23 cellular contexts compared by ENCODE assay signal in the genomic region with DNA sequence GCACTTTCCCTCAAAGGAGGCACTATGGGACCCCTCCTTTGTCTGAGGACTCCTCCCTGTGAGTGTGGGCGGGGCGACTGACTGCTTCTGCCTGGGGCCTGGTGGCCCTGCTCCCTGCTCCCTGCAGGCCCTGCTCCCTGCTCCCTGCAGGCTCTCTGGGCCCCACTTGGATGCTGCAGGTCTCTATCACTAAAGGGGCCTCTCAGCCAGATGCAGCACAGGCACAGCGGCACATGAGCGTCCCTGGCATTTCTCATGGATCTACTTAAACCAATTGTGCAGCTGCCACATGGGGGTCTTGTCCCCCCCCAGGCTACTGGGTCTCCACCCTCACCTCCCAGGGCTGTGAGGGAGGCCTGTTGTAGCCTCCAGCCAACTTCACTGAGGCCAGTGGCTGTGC. TPM values are rescaled to one million over a fixed set of nuclear protein-coding genes. Genes with fewer than 3 reads are reported as not detected.
A peak's percentile ranks its signal among the peaks of the same experiment; 100 is the strongest.
DNase-seq lines count a peak whose midpoint lies in the region; ATAC-seq and TF ChIP-seq lines count a peak whose summit lies in the region.
"Had no signal": no experiment of that assay in that cellular context is flagged by ENCODE, and none has a peak within 500 bp of the region (broad histone marks: within the 10 kb centered on the region; RNA-seq: fewer than 3 reads in every experiment).

No MANE protein-coding gene starts in this region.

- H3K36me3 ChIP-seq in osteoblast (ENCODE audit: insufficient read depth, low read length) = no peaks in the 10 kb centered on the region
- H3K36me3 ChIP-seq in gastroesophageal sphincter = no peaks in the 10 kb centered on the region

- no peak overlapping the region for H2AFZ ChIP-seq in osteoblast (ENCODE audit: low read length)
- H2AFZ ChIP-seq: GM23338 had no signal

- H3K79me2 ChIP-seq in osteoblast (ENCODE audit: insufficient read depth, low read length) = no peaks in the 10 kb centered on the region

- no peak overlapping the region for H3K4me3 Mint-ChIP-seq in chondrocyte (ENCODE audit: unreplicated experiment)
- H3K4me3 Mint-ChIP-seq: B cell; CD4-positive, CD25-positive, alpha-beta regulatory T cell; CD8-positive, alpha-beta T cell; GM23338; H9; HFFc6 had no signal

- 75% methylated on average over 2 of the region's 4 CpGs; no CpG with 5 or more reads in 1 of the 2 donors for WGBS in gastroesophageal sphincter (ENCODE audit: low coverage in 1 of 2), 2 donors

- H3K4me1 ChIP-seq in osteoblast (ENCODE audit: insufficient read depth, low read length) (no peaks in the 10 kb centered on the region), gastroesophageal sphincter (peaks cover 0 to 12% (median 0%) of the 10 kb centered on the region in 3 donors)
- H3K4me1 ChIP-seq: Caco-2 had no signal

- DNase-seq in Right ventricle myocardium inferior (ENCODE audit: missing footprints) (peak; percentile 11), left cardiac atrium (no peak), chondrocyte (ENCODE audit: low spot score) (peak; percentile 66), osteoblast (ENCODE audit: insufficient read length, low spot score, missing footprints) (peak; percentile 67), activated gamma-delta T cell (lab: John Stamatoyannopoulos, UW) (no peak)
- DNase-seq: Caco-2; CD4-positive, CD25-positive, alpha-beta regulatory T cell; DMS53; DMS79 treated with DMSO at 0.1 percent for 48 hours; GF-D8; HFFc6 had no signal

- TF ChIP-seq POLR2A in gastroesophageal sphincter (IDR thresholded peaks at IDR 0.05) = no peak

- H3K4me3 ChIP-seq in osteoblast (ENCODE audit: insufficient read depth, low read length) (no peak overlapping the region), gastroesophageal sphincter (no peak overlapping the region)
- H3K4me3 ChIP-seq: BLaER1, GM23338 had no signal

- H3K4me1 Mint-ChIP-seq in chondrocyte (ENCODE audit: low read depth) = no peaks in the 10 kb centered on the region

- H3K27me3 ChIP-seq in osteoblast (ENCODE audit: insufficient read depth, low read length) = peaks cover 15% of the 10 kb centered on the region
- H3K27me3 ChIP-seq in gastroesophageal sphincter = peaks cover 75% of the 10 kb centered on the region

- H3K27ac ChIP-seq in osteoblast (ENCODE audit: low read depth, low read length) (no peak overlapping the region), gastroesophageal sphincter (no peak overlapping the region)
- H3K27ac ChIP-seq: 22Rv1, BLaER1, C4-2B had no signal

- H3K27ac Mint-ChIP-seq in chondrocyte (ENCODE audit: unreplicated experiment) = no peak overlapping the region
- H3K27ac Mint-ChIP-seq: B cell; CD4-positive, CD25-positive, alpha-beta regulatory T cell; CD8-positive, alpha-beta T cell; GM23338; H9; HFFc6 had no signal

- no peak for TF ChIP-seq EP300 in gastroesophageal sphincter (IDR thresholded peaks at IDR 0.05)

- H3K4me2 ChIP-seq in osteoblast (ENCODE audit: insufficient read depth, low read length) = no peak overlapping the region
- H3K4me2 ChIP-seq: BLaER1, GM23338 had no signal

- ATAC-seq in Right ventricle myocardium inferior (no peak), left cardiac atrium (no peak), gastroesophageal sphincter (no peak)
- ATAC-seq: CD8-positive, alpha-beta T cell; GM23338; HCT116 had no signal

- H3K27me3 Mint-ChIP-seq in chondrocyte (ENCODE audit: low read depth) = peaks cover 6% of the 10 kb centered on the region

- H3K36me3 Mint-ChIP-seq in chondrocyte (ENCODE audit: low read depth) = no peaks in the 10 kb centered on the region
- H3K36me3 Mint-ChIP-seq: CD4-positive, CD25-positive, alpha-beta regulatory T cell; CD8-positive, alpha-beta T cell had no signal

- H3K9me3 ChIP-seq in osteoblast (ENCODE audit: low read depth, low read length) = no peaks in the 10 kb centered on the region
- H3K9me3 ChIP-seq in gastroesophageal sphincter = peaks cover 0 to 6% (median 0%) of the 10 kb centered on the region in 3 donors
- H3K9me3 ChIP-seq: Caco-2 had no signal

- no peaks in the 10 kb centered on the region for H4K20me1 ChIP-seq in osteoblast (ENCODE audit: insufficient read depth, low read length)

- TF ChIP-seq CTCF in chondrocyte (IDR thresholded peaks at IDR 0.05) = no peak
- TF ChIP-seq CTCF in osteoblast (IDR thresholded peaks at IDR 0.05; ENCODE audit: extremely low read depth, low read depth, low read length) = no peak
- no peak for TF ChIP-seq CTCF in gastroesophageal sphincter (IDR thresholded peaks at IDR 0.05)

- intact Hi-C loops in Right ventricle myocardium inferior (cut with DNase I) (no loop called here), left cardiac atrium (cut with DNase I) (no loop called here)

- peaks cover 7% of the 10 kb centered on the region for H3K9me3 Mint-ChIP-seq in chondrocyte (ENCODE audit: low read depth)
- H3K9me3 Mint-ChIP-seq: CD8-positive, alpha-beta T cell had no signal

RNA-seq across cellular contexts. Expression of a gene that starts 7.8 kb away (rescaled TPM):
- total RNA-seq in Right ventricle myocardium inferior = 1,274 TPM
- 100 to 1,000 TPM; 656 to 679 TPM for total RNA-seq in left cardiac atrium
- 0.34 to 6.5 TPM (median 5.5 TPM) in 3 replicates for total RNA-seq in chondrocyte
- not detected in 2 replicates for total RNA-seq in osteoblast
- total RNA-seq in gastroesophageal sphincter = 1 to 10 TPM in 3 of 4 donors, under 1 TPM in 1; 0.47 to 6.5 (median 3.4) TPM

RNA-seq across cellular contexts. Expression of a gene that starts 18.6 kb away (rescaled TPM):
- total RNA-seq in Right ventricle myocardium inferior (1.8 TPM), left cardiac atrium (1 to 10 TPM in 1 of 2 donors, under 1 TPM in 1; 0.91 to 2.0 TPM), chondrocyte (not detected in 3 replicates), osteoblast (0.36 TPM in 1 of 2 replicates, not detected in the other), gastroesophageal sphincter (under 1 TPM in 3 of 4 donors, not detected in 1; 0.19 to 0.40 (median 0.40) TPM)
- total RNA-seq: CD8-positive, alpha-beta T cell; HFFc6 had no signal

RNA-seq across cellular contexts. Expression of a gene that starts 29.5 kb away (rescaled TPM):
- total RNA-seq in Right ventricle myocardium inferior = 261 TPM
- 100 to 1,000 TPM; 215 to 241 TPM for total RNA-seq in left cardiac atrium
- total RNA-seq in chondrocyte = 245 to 268 TPM (median 261 TPM) in 3 replicates
- 52.2 and 85.4 TPM in 2 replicates for total RNA-seq in osteoblast
- total RNA-seq in gastroesophageal sphincter = 100 to 1,000 TPM; 114 to 256 (median 162) TPM

RNA-seq across cellular contexts. Expression of a gene that starts 46.1 kb away (rescaled TPM):
- 0.11 TPM for total RNA-seq in Right ventricle myocardium inferior
- total RNA-seq in left cardiac atrium = under 1 TPM in 1 of 2 donors, not detected in 1; 0.29 TPM
- total RNA-seq in chondrocyte = not detected in 3 replicates
- under 0.01 TPM in 1 of 2 replicates, not detected in the other for total RNA-seq in osteoblast
- 1 to 10 TPM in 1 of 4 donors, under 1 TPM in 2, not detected in 1; 0.13 to 2.1 (median 0.42) TPM for total RNA-seq in gastroesophageal sphincter
- total RNA-seq: Daoy, H4 had no signal

RNA-seq across cellular contexts. Expression of a gene that starts 56.5 kb away (rescaled TPM):
- not detected for total RNA-seq in Right ventricle myocardium inferior
- not detected for total RNA-seq in left cardiac atrium
- not detected in 3 replicates for total RNA-seq in chondrocyte
- not detected in 2 replicates for total RNA-seq in osteoblast
- not detected for total RNA-seq in gastroesophageal sphincter
- total RNA-seq: Caco-2; CD4-positive, CD25-positive, alpha-beta regulatory T cell; CD8-positive, alpha-beta T cell; Daoy; G401; H4; HFFc6 had no signal

Comparison
In these comparisons a context has a peak if more than half of its experiments do, and no peak if none do; other contexts are left out.
1. DNase-seq: peak in Right ventricle myocardium inferior (single experiment), chondrocyte (single experiment) and osteoblast (single experiment); none in left cardiac atrium (single experiment) and activated gamma-delta T cell (single experiment).
2. RNA of a gene that starts 7.8 kb away (total RNA-seq): 1,274 TPM in Right ventricle myocardium inferior (single experiment) and 656 to 679 TPM in left cardiac atrium; 0.34 to 6.5 TPM in chondrocyte, 0.47 to 6.5 TPM in gastroesophageal sphincter and not detected in osteoblast; every median in the first group is over 10 times any median in the second.